In genomic region chr15:38589502-38589901, GRCh38 we compare ENCODE assay signal across 12 cellular contexts. TPM values are rescaled to one million over a fixed set of nuclear protein-coding genes. Genes with fewer than 3 reads are reported as not detected.
DNase-seq lines count a peak whose midpoint lies in the region; ATAC-seq and TF ChIP-seq lines count a peak whose summit lies in the region.
"Had no signal": no experiment of that assay in that cellular context is flagged by ENCODE, and none has a peak within 500 bp of the region (broad histone marks: within the 10 kb centered on the region; RNA-seq: fewer than 3 reads in every experiment).

No MANE protein-coding gene starts in this region.

- no peak overlapping the region for H3K27ac Mint-ChIP-seq in activated CD4-positive, alpha-beta T cell treated with anti-CD3 and anti-CD28 coated beads, Interleukin-2, amount 10 ng/mL, durations not matched to agents 24 days and 14 days
- H3K27ac Mint-ChIP-seq in stimulated activated effector memory CD8-positive, alpha-beta T cell treated with anti-CD3 and anti-CD28 coated beads, Interleukin-12 subunit alpha, Interleukin-12 subunit beta, amount 100 ng/mL, for 72 hours: peak overlapping the region; percentile 15
- H3K27ac Mint-ChIP-seq: CD14-positive monocyte; dendritic cell treated with granulocyte-macrophage colony-stimulating factor and Interleukin-4, amounts not matched to agents 40 ng/mL and 50 ng/mL, for 4 days; memory B cell had no signal

- TF ChIP-seq CTCF in epithelial cell of esophagus (IDR thresholded peaks at IDR 0.05; ENCODE audit: insufficient read depth, low read depth, low read length, missing control alignments): no peak

- H3K9me3 Mint-ChIP-seq in activated CD4-positive, alpha-beta T cell treated with anti-CD3 and anti-CD28 coated beads, Interleukin-2, amount 10 ng/mL, durations not matched to agents 24 days and 14 days: peaks cover 17% of the 10 kb centered on the region
- H3K9me3 Mint-ChIP-seq in stimulated activated effector memory CD8-positive, alpha-beta T cell treated with anti-CD3 and anti-CD28 coated beads, Interleukin-12 subunit alpha, Interleukin-12 subunit beta, amount 100 ng/mL, for 72 hours: no peaks in the 10 kb centered on the region
- H3K9me3 Mint-ChIP-seq: dendritic cell treated with granulocyte-macrophage colony-stimulating factor and Interleukin-4, amounts not matched to agents 40 ng/mL and 50 ng/mL, for 4 days; memory B cell had no signal

- intact Hi-C loops in activated CD4-positive, alpha-beta T cell treated with anti-CD3 and anti-CD28 coated beads, Interleukin-2, amount 10 ng/mL, durations not matched to agents 24 days and 14 days (cut with micrococcal nuclease): no loop called here

- peak; percentile 83 for ATAC-seq in stimulated activated effector memory CD8-positive, alpha-beta T cell treated with anti-CD3 and anti-CD28 coated beads, Interleukin-12 subunit alpha, Interleukin-12 subunit beta, amount 100 ng/mL, for 72 hours
- ATAC-seq in HG02973 (IDR thresholded peaks at IDR 0.05; ENCODE audit: unreplicated experiment): no peak
- ATAC-seq in GM21528 (IDR thresholded peaks at IDR 0.05; ENCODE audit: low FRiP score, unreplicated experiment): no peak

- H3K4me3 Mint-ChIP-seq in activated CD4-positive, alpha-beta T cell treated with anti-CD3 and anti-CD28 coated beads, Interleukin-2, amount 10 ng/mL, durations not matched to agents 24 days and 14 days: no peak overlapping the region
- H3K4me3 Mint-ChIP-seq in stimulated activated effector memory CD8-positive, alpha-beta T cell treated with anti-CD3 and anti-CD28 coated beads, Interleukin-12 subunit alpha, Interleukin-12 subunit beta, amount 100 ng/mL, for 72 hours: no peak overlapping the region
- H3K4me3 Mint-ChIP-seq: CD14-positive monocyte; dendritic cell treated with granulocyte-macrophage colony-stimulating factor and Interleukin-4, amounts not matched to agents 40 ng/mL and 50 ng/mL, for 4 days; memory B cell had no signal

- peak; percentile 46 for DNase-seq in activated CD4-positive, alpha-beta T cell treated with anti-CD3 and anti-CD28 coated beads for 48 hours
- no peak for DNase-seq in activated CD4-positive, alpha-beta T cell treated with anti-CD3 and anti-CD28 coated beads, Interleukin-2, amount 10 ng/mL, durations not matched to agents 24 days and 14 days
- DNase-seq in NOMO-1 (lab: John Stamatoyannopoulos, UW; ENCODE audit: unreplicated experiment in 2 of 2) (peak; percentile 82 to 91), epithelial cell of esophagus (ENCODE audit: low read depth) (peak; percentile 95), NCI-H446 treated with DMSO at 0.1 percent for 48 hours (lab: John Stamatoyannopoulos, UW) (no peak)
- DNase-seq in stimulated activated effector memory CD8-positive, alpha-beta T cell treated with anti-CD3 and anti-CD28 coated beads, Interleukin-12 subunit alpha, Interleukin-12 subunit beta, amount 100 ng/mL, for 72 hours (ENCODE audit: low spot score in 2 of 2): no peak
- DNase-seq: NCI-H2107 had no signal

- peaks cover 7% of the 10 kb centered on the region for H3K36me3 Mint-ChIP-seq in activated CD4-positive, alpha-beta T cell treated with anti-CD3 and anti-CD28 coated beads, Interleukin-2, amount 10 ng/mL, durations not matched to agents 24 days and 14 days (ENCODE audit: low read depth)
- H3K36me3 Mint-ChIP-seq in stimulated activated effector memory CD8-positive, alpha-beta T cell treated with anti-CD3 and anti-CD28 coated beads, Interleukin-12 subunit alpha, Interleukin-12 subunit beta, amount 100 ng/mL, for 72 hours: no peaks in the 10 kb centered on the region
- H3K36me3 Mint-ChIP-seq: CD14-positive monocyte had no signal

- no peaks in the 10 kb centered on the region for H3K27me3 Mint-ChIP-seq in activated CD4-positive, alpha-beta T cell treated with anti-CD3 and anti-CD28 coated beads, Interleukin-2, amount 10 ng/mL, durations not matched to agents 24 days and 14 days
- H3K27me3 Mint-ChIP-seq: dendritic cell treated with granulocyte-macrophage colony-stimulating factor and Interleukin-4, amounts not matched to agents 40 ng/mL and 50 ng/mL, for 4 days had no signal

- no peak overlapping the region for H3K4me3 ChIP-seq in epithelial cell of esophagus (ENCODE audit: low read length)

- peaks cover 31% of the 10 kb centered on the region for H3K4me1 Mint-ChIP-seq in activated CD4-positive, alpha-beta T cell treated with anti-CD3 and anti-CD28 coated beads, Interleukin-2, amount 10 ng/mL, durations not matched to agents 24 days and 14 days
- peaks cover 21% of the 10 kb centered on the region for H3K4me1 Mint-ChIP-seq in stimulated activated effector memory CD8-positive, alpha-beta T cell treated with anti-CD3 and anti-CD28 coated beads, Interleukin-12 subunit alpha, Interleukin-12 subunit beta, amount 100 ng/mL, for 72 hours

RNA-seq across cellular contexts. Expression of gene RASGRP1, which starts 24.9 kb away (rescaled TPM):
- total RNA-seq in activated CD4-positive, alpha-beta T cell treated with anti-CD3 and anti-CD28 coated beads, Interleukin-2, amount 10 ng/mL, durations not matched to agents 24 days and 14 days: 94.4 and 94.7 TPM in 2 replicates

Comparison
In these comparisons a context has a peak if more than half of its experiments do, and no peak if none do; other contexts are left out.
1. DNase-seq: peak in activated CD4-positive, alpha-beta T cell treated with anti-CD3 and anti-CD28 coated beads for 48 hours (single experiment), NOMO-1 (2 of 2) and epithelial cell of esophagus (single experiment); none in activated CD4-positive, alpha-beta T cell treated with anti-CD3 and anti-CD28 coated beads, Interleukin-2, amount 10 ng/mL, durations not matched to agents 24 days and 14 days (single experiment), stimulated activated effector memory CD8-positive, alpha-beta T cell treated with anti-CD3 and anti-CD28 coated beads, Interleukin-12 subunit alpha, Interleukin-12 subunit beta, amount 100 ng/mL, for 72 hours (0 of 2) and NCI-H446 treated with DMSO at 0.1 percent for 48 hours (single experiment).